In genomic region chr17:37708008-37708615, GRCh38 we compare ENCODE assay signal across 24 cellular contexts. TPM values are rescaled to one million over a fixed set of nuclear protein-coding genes. Genes with fewer than 3 reads are reported as not detected.
DNase-seq lines count a peak whose midpoint lies in the region; FAIRE-seq and TF ChIP-seq lines count a peak whose summit lies in the region.
"Had no signal": no experiment of that assay in that cellular context is flagged by ENCODE, and none has a peak within 500 bp of the region (broad histone marks: within the 10 kb centered on the region; RNA-seq: fewer than 3 reads in every experiment).

No MANE protein-coding gene starts in this region.

- H3K4me1 ChIP-seq in Karpas-422 (ENCODE audit: low read length), result no peaks in the 10 kb centered on the region
- peaks cover 25 to 35% of the 10 kb centered on the region in 2 donors for H3K4me1 ChIP-seq in kidney (ENCODE audit: control insufficient read depth in 1 of 2, insufficient read depth in 1 of 2, low read depth in 1 of 2, low read length in 2 of 2)
- peaks cover 53% of the 10 kb centered on the region for H3K4me1 ChIP-seq in mucosa of stomach (ENCODE audit: control insufficient read depth, insufficient read depth, low read length)
- H3K4me1 ChIP-seq: HAP-1 had no signal

- H3K36me3 ChIP-seq in Karpas-422 (ENCODE audit: insufficient read depth, low read length) (no peaks in the 10 kb centered on the region), kidney (ENCODE audit: control insufficient read depth in 1 of 2, insufficient read depth in 2 of 2, low read length in 2 of 2) (peaks cover 10 to 67% of the 10 kb centered on the region in 2 donors), mucosa of stomach (ENCODE audit: control insufficient read depth, insufficient read depth, low read length) (no peaks in the 10 kb centered on the region)
- H3K36me3 ChIP-seq: HAP-1, SJSA1, thoracic aorta had no signal

- no peak overlapping the region for H3K9ac ChIP-seq in Karpas-422 (ENCODE audit: low read length)
- peak overlapping the region in 1 of 2 donors; percentile 74 for H3K9ac ChIP-seq in kidney (ENCODE audit: low read length in 2 of 2)
- H3K9ac ChIP-seq in mucosa of stomach (ENCODE audit: low read length), result peak overlapping the region; percentile 66

- CTCF ChIA-PET in AG04450 (lab: Charles Lee), result no interaction called here

- no peak for DNase-seq in AG04450 (ENCODE audit: low read depth, low spot score)
- no peak for DNase-seq in Karpas-422
- DNase-seq in kidney, result no peak
- no peak for DNase-seq in activated T-cell treated with anti-CD3 and anti-CD28 coated beads, Interleukin-2, amount 50 U/mL, for 1 hour
- no peak for DNase-seq in GM13976 (ENCODE audit: low spot score)
- DNase-seq in NCI-H1417 treated with DMSO at 0.1 percent for 48 hours (lab: John Stamatoyannopoulos, UW), result no peak
- DNase-seq in stimulated activated CD4-positive, alpha-beta T cell treated with anti-CD3 and anti-CD28 coated beads, Interleukin-4, amount 100 ng/mL, for 4 hours, result no peak
- DNase-seq: activated CD4-positive, CD25-positive, alpha-beta regulatory T cell; foreskin fibroblast; naive thymus-derived CD8-positive, alpha-beta T cell; NCI-H1436; NCI-H2171; NCI-H69; OCI-M1; posterior cingulate gyrus had no signal

- H3K27me3 ChIP-seq in AG04450 (ENCODE audit: control insufficient read depth, insufficient read depth, low read length) (peaks cover 4% of the 10 kb centered on the region), Karpas-422 (ENCODE audit: low read length) (no peaks in the 10 kb centered on the region), mucosa of stomach (ENCODE audit: control insufficient read depth, insufficient read depth, low read length) (no peaks in the 10 kb centered on the region)
- H3K27me3 ChIP-seq: SJSA1 had no signal

- no peak for FAIRE-seq in kidney (lab: Jason Lieb, UNC)
- FAIRE-seq: A204.1, endothelial cell of umbilical vein had no signal

- POLR2A ChIA-PET in AG04450 (lab: Yijun Ruan, JAX), result no interaction called here

- in situ Hi-C loops in GM13976 (cut with MboI; ENCODE audit: low sequenced_read_pairs, unreplicated experiment), result no loop called here

- H4K20me1 ChIP-seq in Karpas-422 (ENCODE audit: insufficient read depth, low read depth, low read length), result no peaks in the 10 kb centered on the region

- no peak overlapping the region for H3K4me2 ChIP-seq in Karpas-422 (ENCODE audit: low read depth, low read length, poor library complexity, severe bottlenecking)

- no peak for TF ChIP-seq CTCF in AG04450 (IDR thresholded peaks at IDR 0.05; ENCODE audit: low read depth, low read length)
- no peak for TF ChIP-seq CTCF in kidney (IDR thresholded peaks at IDR 0.05; ENCODE audit: borderline replicate concordance, extremely low read depth, insufficient read depth)
- TF ChIP-seq CTCF in GM13976 (IDR thresholded peaks at IDR 0.05; ENCODE audit: borderline replicate concordance, control extremely low read depth, extremely low read depth, insufficient read depth, missing control alignments), result no peak

- H3K4me3 ChIP-seq in AG04450 (ENCODE audit: low read depth, low read length) (no peak overlapping the region), Karpas-422 (ENCODE audit: low read length) (no peak overlapping the region), kidney (ENCODE audit: low read length in 2 of 2) (peak overlapping the region in 1 of 2 donors; percentile 18), mucosa of stomach (ENCODE audit: low read length) (no peak overlapping the region)
- H3K4me3 ChIP-seq: coronary artery, HAP-1, SJSA1, thoracic aorta had no signal

- no peaks in the 10 kb centered on the region for H3K79me2 ChIP-seq in Karpas-422 (ENCODE audit: low read length)

- H3K9me3 ChIP-seq in AG04450 (ENCODE audit: control insufficient read depth, insufficient read depth, low read length), result no peaks in the 10 kb centered on the region
- no peaks in the 10 kb centered on the region for H3K9me3 ChIP-seq in Karpas-422 (ENCODE audit: low read length)
- no peaks in the 10 kb centered on the region for H3K9me3 ChIP-seq in kidney (ENCODE audit: control insufficient read depth in 1 of 2, low read length in 2 of 2)
- H3K9me3 ChIP-seq in mucosa of stomach (ENCODE audit: control insufficient read depth, low read length), result no peaks in the 10 kb centered on the region
- H3K9me3 ChIP-seq: HAP-1, SJSA1, thoracic aorta had no signal

- peak overlapping the region; percentile 25; the same call in 1 of the 2 replicates for H2AFZ ChIP-seq in Karpas-422 (ENCODE audit: low read length)

- intact Hi-C loops in kidney (cut with DNase I), result no loop called here

- no peaks in the 10 kb centered on the region for H3K9me2 ChIP-seq in Karpas-422 (replicated peaks; ENCODE audit: insufficient read depth, low read length)

- H3K27ac ChIP-seq in AG04450 (ENCODE audit: low read depth, low read length) (peak overlapping the region; percentile 11), Karpas-422 (ENCODE audit: low read length) (no peak overlapping the region), kidney (ENCODE audit: low read depth in 2 of 2, low read length in 2 of 2) (peak overlapping the region; percentile 88 to 90)
- H3K27ac ChIP-seq: coronary artery, SJSA1, thoracic aorta had no signal

RNA-seq across cellular contexts. Expression of gene HNF1B, which starts 36.7 kb away (rescaled TPM):
- not detected in 2 replicates for polyA plus RNA-seq in AG04450 (2011; rRNA removed)
- polyA minus RNA-seq in AG04450 (2011; rRNA and poly(A)+ RNA removed), result not detected in 2 replicates
- total RNA-seq in Karpas-422 (2014; rRNA removed; shearing (Covaris generic); ENCODE audit: low replicate concordance), result not detected in 2 replicates
- total RNA-seq in kidney, result 185 TPM
- 84.1 TPM for polyA plus RNA-seq in kidney (ENCODE audit: insufficient read depth, low read depth, low replicate concordance)
- total RNA-seq: Daoy; endothelial cell of umbilical vein; naive thymus-derived CD8-positive, alpha-beta T cell; SJSA1; thoracic aorta had no signal
- polyA plus RNA-seq: CD14-positive monocyte; endothelial cell of umbilical vein; naive thymus-derived CD8-positive, alpha-beta T cell had no signal

Comparison
In these comparisons a context has a peak if more than half of its experiments do, and no peak if none do; other contexts are left out.
1. RNA of gene HNF1B, which starts 36.7 kb away (total RNA-seq): 185 TPM in kidney (single experiment); not detected in Karpas-422; every median in the first group is over 100 times any median in the second.